7 cellular contexts compared by ENCODE assay signal in the genomic region with DNA sequence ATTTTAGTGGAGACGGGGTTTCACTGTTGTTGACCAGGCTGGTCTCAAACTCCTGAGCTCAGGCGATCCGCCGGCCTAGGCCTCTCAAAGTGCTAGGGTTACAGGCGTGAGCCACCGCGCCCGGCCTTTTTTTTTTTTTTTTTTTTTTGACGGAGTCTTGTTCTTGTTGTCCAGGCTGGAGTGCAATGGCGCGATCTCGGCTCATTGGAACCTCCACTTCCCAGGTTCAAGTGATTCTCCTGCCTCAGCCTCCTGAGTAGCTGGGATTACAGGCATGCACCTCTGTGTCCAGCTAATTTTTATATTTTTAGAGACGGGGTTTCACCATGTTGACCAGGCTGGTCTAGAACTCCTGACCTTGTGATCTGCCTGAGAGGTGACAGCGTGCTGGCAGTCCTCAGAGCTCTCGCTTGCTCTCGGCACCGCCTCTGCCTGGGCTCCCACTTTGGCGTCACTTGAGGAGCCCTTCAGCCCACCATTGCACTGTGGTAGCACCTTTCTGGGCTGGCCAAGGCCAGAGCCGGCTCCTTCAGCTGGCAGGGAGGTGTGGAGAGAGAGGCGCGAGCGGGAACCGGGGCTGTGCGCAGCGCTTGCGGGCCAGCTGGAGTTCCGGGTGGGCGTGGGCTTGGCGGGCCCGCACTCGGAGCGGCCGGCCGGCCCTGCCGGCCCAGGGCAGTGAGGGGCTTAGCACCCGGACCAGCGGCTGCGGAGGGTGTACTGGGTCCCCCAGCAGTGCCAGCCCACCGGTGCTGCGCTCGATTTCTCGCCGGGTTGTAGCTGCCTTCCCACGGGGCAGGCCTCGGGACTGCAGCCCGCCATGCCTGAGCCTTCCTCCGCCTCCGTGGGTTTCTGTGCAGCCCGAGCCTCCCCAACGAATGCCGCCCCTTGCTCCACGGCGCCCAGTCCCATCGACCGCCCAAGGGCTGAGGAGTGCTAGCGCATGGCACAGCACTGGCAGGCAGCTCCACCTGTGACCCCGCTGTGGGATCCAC. TPM values are rescaled to one million over a fixed set of nuclear protein-coding genes. Genes with fewer than 3 reads are reported as not detected.
A peak's percentile ranks its signal among the peaks of the same experiment; 100 is the strongest.
DNase-seq lines count a peak whose midpoint lies in the region; ATAC-seq and TF ChIP-seq lines count a peak whose summit lies in the region.
"Not testable (repeated sequence)": the region's sequence is repeated elsewhere in the genome, so short reads cannot be mapped to it uniquely, and the experiment has no call there.

No MANE protein-coding gene starts in this region.

- H3K4me2 ChIP-seq in mesenchymal stem cell (ENCODE audit: low read length, poor library complexity, severe bottlenecking), result not testable (repeated sequence)

- H3K27me3 Mint-ChIP-seq in activated T-cell treated with anti-CD3 and anti-CD28 coated beads, Interleukin-2, amount 50 U/mL, for 24 hours; nephron (ENCODE audit: low read depth); osteocyte (ENCODE audit: unreplicated experiment): not testable (repeated sequence)

- H3K4ac ChIP-seq in mesenchymal stem cell (ENCODE audit: low read depth in 1 of 2, low read length in 2 of 2), result not testable (repeated sequence)

- H3K4me3 ChIP-seq in left ventricle myocardium inferior; mesenchymal stem cell (ENCODE audit: insufficient read depth in 1 of 2, low read depth in 1 of 2, low read length in 2 of 2); suprapubic skin: not testable (repeated sequence)

- H3K36me3 Mint-ChIP-seq in activated T-cell treated with anti-CD3 and anti-CD28 coated beads, Interleukin-2, amount 50 U/mL, for 24 hours (ENCODE audit: low read depth), result peaks cover 23% of the 10 kb centered on the region
- H3K36me3 Mint-ChIP-seq in nephron (ENCODE audit: low read depth), result not testable (repeated sequence)
- peaks cover 11% of the 10 kb centered on the region for H3K36me3 Mint-ChIP-seq in osteocyte (ENCODE audit: unreplicated experiment)

- H3K18ac ChIP-seq in mesenchymal stem cell (ENCODE audit: low read depth in 1 of 2, low read length in 2 of 2), result not testable (repeated sequence)

- not testable (repeated sequence) for TF ChIP-seq CTCF in left ventricle myocardium inferior (IDR thresholded peaks at IDR 0.05; ENCODE audit: borderline replicate concordance); nephron (IDR thresholded peaks at IDR 0.05; ENCODE audit: unreplicated experiment in 3 of 3); osteocyte (IDR thresholded peaks at IDR 0.05); suprapubic skin (IDR thresholded peaks at IDR 0.05)

- H3K9ac ChIP-seq in mesenchymal stem cell (ENCODE audit: low read length), result not testable (repeated sequence)

- H2BK120ac ChIP-seq in mesenchymal stem cell (ENCODE audit: low read depth, low read length), result not testable (repeated sequence)

- DNase-seq in activated T-cell treated with anti-CD3 and anti-CD28 coated beads, Interleukin-2, amount 50 U/mL, for 24 hours; left ventricle myocardium inferior; mesenchymal stem cell; osteocyte (ENCODE audit: extremely low spot score, unreplicated experiment); suprapubic skin (ENCODE audit: low spot score in 2 of 2): not testable (repeated sequence)
- peak; percentile 41 for DNase-seq in left lobe of liver (ENCODE audit: low spot score)

- not testable (repeated sequence) for TF ChIP-seq POLR2A in suprapubic skin (IDR thresholded peaks at IDR 0.05)

- H3K27ac Mint-ChIP-seq in activated T-cell treated with anti-CD3 and anti-CD28 coated beads, Interleukin-2, amount 50 U/mL, for 24 hours, result peak overlapping the region; percentile 18
- H3K27ac Mint-ChIP-seq in nephron (peak overlapping the region in 2 of 3 experiments; percentile 99), osteocyte (ENCODE audit: unreplicated experiment) (peak overlapping the region; percentile 94)

- H3K4me1 ChIP-seq in left ventricle myocardium inferior, result peaks cover 48% of the 10 kb centered on the region
- not testable (repeated sequence) for H3K4me1 ChIP-seq in mesenchymal stem cell (ENCODE audit: control insufficient read depth, insufficient read depth, low read depth, low read length)
- H3K4me1 ChIP-seq in suprapubic skin, result peaks cover 27% of the 10 kb centered on the region

- not testable (repeated sequence) for TF ChIP-seq EP300 in suprapubic skin (IDR thresholded peaks at IDR 0.05)

- peak overlapping the region; percentile 80 for H4K91ac ChIP-seq in mesenchymal stem cell (ENCODE audit: low read length)

- not testable (repeated sequence) for H3K4me1 Mint-ChIP-seq in activated T-cell treated with anti-CD3 and anti-CD28 coated beads, Interleukin-2, amount 50 U/mL, for 24 hours (ENCODE audit: low read depth)
- H3K4me1 Mint-ChIP-seq in nephron (peaks cover 28% of the 10 kb centered on the region), osteocyte (ENCODE audit: unreplicated experiment) (peaks cover 24% of the 10 kb centered on the region)

- H2BK5ac ChIP-seq in mesenchymal stem cell (ENCODE audit: low read depth, low read length, poor library complexity, severe bottlenecking), result not testable (repeated sequence)

- not testable (repeated sequence) for ATAC-seq in left lobe of liver

- H3K14ac ChIP-seq in mesenchymal stem cell (ENCODE audit: low read length in 2 of 2), result not testable (repeated sequence)

- peak overlapping the region; percentile 89 for H3K27ac ChIP-seq in left ventricle myocardium inferior (replicated peaks)
- H3K27ac ChIP-seq in mesenchymal stem cell (ENCODE audit: low read length, poor library complexity, severe bottlenecking), result not testable (repeated sequence)
- peak overlapping the region; percentile 17 for H3K27ac ChIP-seq in suprapubic skin

- H2BK12ac ChIP-seq in mesenchymal stem cell (ENCODE audit: low read length in 2 of 2), result not testable (repeated sequence)

- not testable (repeated sequence) for H2BK15ac ChIP-seq in mesenchymal stem cell (ENCODE audit: low read depth, poor library complexity, severe bottlenecking)

- intact Hi-C loops in left ventricle myocardium inferior (cut with micrococcal nuclease), result not testable (repeated sequence)

- not testable (repeated sequence) for H3K9me3 ChIP-seq in left ventricle myocardium inferior (replicated peaks); mesenchymal stem cell (ENCODE audit: control insufficient read depth, low read length); suprapubic skin

- not testable (repeated sequence) for H3K36me3 ChIP-seq in left ventricle myocardium inferior; mesenchymal stem cell (ENCODE audit: control insufficient read depth in 1 of 2, insufficient read depth in 2 of 2, low read depth in 1 of 2, low read length in 2 of 2); suprapubic skin

- not testable (repeated sequence) for H3K27me3 ChIP-seq in left ventricle myocardium inferior (ENCODE audit: low read depth); mesenchymal stem cell (ENCODE audit: control insufficient read depth in 1 of 2, insufficient read depth in 1 of 2, low read length in 2 of 2); suprapubic skin

- not testable (repeated sequence) for H3K4me3 Mint-ChIP-seq in activated T-cell treated with anti-CD3 and anti-CD28 coated beads, Interleukin-2, amount 50 U/mL, for 24 hours; nephron; osteocyte (ENCODE audit: unreplicated experiment)

- WGBS in mesenchymal stem cell, result 97% methylated on average over 55 of the region's 57 CpGs
- WGBS in suprapubic skin, result 99% methylated on average over 39 of the region's 57 CpGs

- H4K8ac ChIP-seq in mesenchymal stem cell (ENCODE audit: low read length), result not testable (repeated sequence)

- not testable (repeated sequence) for H2AFZ ChIP-seq in mesenchymal stem cell (ENCODE audit: low read depth, low read length)

- H3K23ac ChIP-seq in mesenchymal stem cell (ENCODE audit: low read length in 2 of 2), result not testable (repeated sequence)

- H2AK5ac ChIP-seq in mesenchymal stem cell (ENCODE audit: low read length, severe bottlenecking), result not testable (repeated sequence)

- H3K9me3 Mint-ChIP-seq in activated T-cell treated with anti-CD3 and anti-CD28 coated beads, Interleukin-2, amount 50 U/mL, for 24 hours; nephron; osteocyte (ENCODE audit: unreplicated experiment): not testable (repeated sequence)

- H3K79me1 ChIP-seq in mesenchymal stem cell (replicated peaks; ENCODE audit: low read length, poor library complexity, severe bottlenecking), result not testable (repeated sequence)

RNA-seq across cellular contexts. Expression of gene KPNA2, which starts 16.1 kb away (rescaled TPM):
- 19.2 TPM for total RNA-seq in left ventricle myocardium inferior
- 9.6 TPM for total RNA-seq in left lobe of liver
- 92.3 TPM for polyA plus RNA-seq in mesenchymal stem cell (2013, experiment 1 of 2)
- 90.7 TPM for polyA plus RNA-seq in mesenchymal stem cell (2013, experiment 2 of 2)
- 95.0 and 102 TPM in 2 replicates for total RNA-seq in osteocyte
- total RNA-seq in suprapubic skin, result 10 to 100 TPM in 3 of 4 donors, 1 to 10 TPM in 1; 6.4 to 38.8 (median 26.9) TPM

RNA-seq across cellular contexts. Expression of gene C17orf58, which starts 55.3 kb away (rescaled TPM):
- 6.6 TPM for total RNA-seq in left ventricle myocardium inferior
- 6.9 TPM for total RNA-seq in left lobe of liver
- 15.1 TPM for polyA plus RNA-seq in mesenchymal stem cell (2013, experiment 1 of 2)
- polyA plus RNA-seq in mesenchymal stem cell (2013, experiment 2 of 2), result 15.3 TPM
- total RNA-seq in osteocyte, result 12.2 TPM in 2 replicates
- 1 to 10 TPM; 3.4 to 8.0 (median 5.6) TPM for total RNA-seq in suprapubic skin

Comparison
In these comparisons a context has a peak if more than half of its experiments do, and no peak if none do; other contexts are left out.
1. H3K27ac Mint-ChIP-seq: peak in every context shown above with its lines; median percentile 99 in nephron; 94 in osteocyte; 18 in activated T-cell treated with anti-CD3 and anti-CD28 coated beads, Interleukin-2, amount 50 U/mL, for 24 hours.